Comparison of ENCODE assay signal across 25 cellular contexts in the genomic region with DNA sequence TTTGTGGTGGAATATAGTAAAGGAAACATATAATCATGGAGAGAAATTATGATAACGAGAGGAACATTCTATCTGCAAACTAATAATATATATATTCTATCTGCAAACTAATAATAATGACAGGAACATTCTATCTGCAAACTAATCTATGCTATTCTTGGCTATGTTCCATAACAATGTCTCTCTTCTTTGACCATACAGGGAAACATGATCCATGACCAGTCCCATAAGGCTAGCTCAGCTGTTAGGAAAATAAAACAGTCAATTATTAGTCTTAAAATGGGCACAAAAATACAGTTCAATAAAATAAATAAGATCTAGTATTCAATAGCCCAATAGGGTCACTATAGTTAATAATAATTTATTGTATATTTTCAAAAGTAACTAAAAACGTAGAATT.
"Had no signal": no experiment of that assay in that cellular context is flagged by ENCODE, and none has a peak within 500 bp of the region (broad histone marks: within the 10 kb centered on the region; RNA-seq: fewer than 3 reads in every experiment).

No MANE protein-coding gene starts in this region.

- H3K9me3 ChIP-seq: left lung, lower lobe of right lung, pancreas, prostate gland, spleen, tibial nerve, uterus had no signal

- H3K4me3 ChIP-seq: left lung, lower lobe of right lung, pancreas, prostate gland, spleen, tibial nerve, uterus had no signal

- H3K36me3 ChIP-seq: left lung, lower lobe of right lung, pancreas, prostate gland, spleen, tibial nerve, uterus had no signal

- DNase-seq: immature natural killer cell; kidney; left colon; left lung; lower lobe of right lung; mammary epithelial cell; mesenchymal stem cell; naive thymus-derived CD8-positive, alpha-beta T cell; nucleus accumbens; pancreas; posterior cingulate gyrus; retina; right cardiac atrium; small intestine; spleen; stimulated activated CD4-positive, alpha-beta T cell treated with anti-CD3 and anti-CD28 coated beads, Interleukin-4, amount 100 ng/mL, for 4 hours; stimulated activated CD8-positive, alpha-beta memory T cell treated with anti-CD3 and anti-CD28 coated beads, Interleukin-4, amount 100 ng/mL, for 48 hours; stimulated activated naive CD4-positive, alpha-beta T cell treated with Interleukin-2 at 50 U/mL for 16 hours; stimulated activated naive CD8-positive, alpha-beta T cell treated with anti-CD3 and anti-CD28 coated beads, Interleukin-15, amount 100 ng/mL, for 72 hours; substantia nigra; uterus had no signal

- ATAC-seq: left colon; left lung; lower lobe of right lung; naive thymus-derived CD8-positive, alpha-beta T cell; pancreas; right cardiac atrium; sciatic nerve; stimulated activated memory B cell treated with anti-CD40 and anti-IgM and Interleukin-4, amounts not matched to agents 10 μg/mL and 1 μg/mL and 100 μg/mL, for 72 hours; stimulated activated naive CD8-positive, alpha-beta T cell treated with anti-CD3 and anti-CD28 coated beads, Interleukin-15, amount 100 ng/mL, for 72 hours had no signal

- H3K27ac ChIP-seq: left lung, lower lobe of right lung, pancreas, prostate gland, spleen, tibial nerve, uterus had no signal

- H3K27me3 ChIP-seq: left lung, pancreas, spleen, tibial nerve, uterus had no signal

- H3K4me1 ChIP-seq: left lung, lower lobe of right lung, pancreas, prostate gland, spleen, tibial nerve, uterus had no signal
